8 cellular contexts compared by ENCODE assay signal in the genomic region with DNA sequence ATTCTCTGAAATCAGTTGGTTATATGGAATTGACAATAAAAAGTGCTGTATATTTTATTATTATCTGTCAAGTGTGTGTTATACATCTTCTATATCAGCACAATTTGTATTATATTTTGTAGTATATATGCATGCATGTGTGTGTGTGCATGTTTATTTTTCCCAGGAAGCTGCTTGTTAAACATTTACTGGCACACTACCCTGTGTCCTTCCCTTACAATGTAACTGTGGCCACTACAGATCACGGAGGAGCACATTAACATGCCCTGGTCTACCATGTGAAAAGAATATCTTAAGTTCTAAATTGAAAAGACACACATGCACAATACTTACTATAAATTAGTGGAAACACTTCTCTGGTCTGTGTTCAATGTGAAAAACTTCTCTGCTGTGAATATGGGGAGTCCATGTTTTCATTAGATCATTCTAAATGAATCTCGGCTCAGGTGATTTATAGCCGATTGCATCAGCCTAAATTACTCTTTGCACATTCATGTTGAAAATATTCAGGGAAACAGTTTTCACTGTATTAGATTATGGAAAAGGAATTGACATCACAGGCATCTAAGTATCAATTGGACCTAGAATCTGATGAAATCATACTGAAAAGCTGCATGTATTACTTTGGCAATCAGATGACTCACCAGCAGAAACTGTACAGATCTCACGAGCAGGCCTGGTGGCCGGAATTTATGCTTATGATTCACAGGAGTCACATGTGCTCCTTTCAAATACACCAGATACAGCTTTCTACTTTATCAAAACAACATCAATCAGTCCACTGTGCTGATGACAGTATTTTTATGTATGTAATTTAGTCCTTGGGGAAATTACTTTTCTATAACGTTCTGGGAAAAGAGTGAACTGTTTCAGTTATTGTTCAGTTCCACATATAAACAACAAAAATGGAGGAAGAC. TPM values are rescaled to one million over a fixed set of nuclear protein-coding genes. Genes with fewer than 3 reads are reported as not detected.
DNase-seq lines count a peak whose midpoint lies in the region; ATAC-seq, FAIRE-seq and TF ChIP-seq lines count a peak whose summit lies in the region.

No MANE protein-coding gene starts in this region.

- peak; percentile 100 for FAIRE-seq in islet of Langerhans (lab: Jason Lieb, UNC)

- in situ Hi-C loops in astrocyte of the spinal cord (cut with HindIII; ENCODE audit: low sequenced_read_pairs): no loop called here

- H3K4me3 Mint-ChIP-seq in activated T-cell treated with anti-CD3 and anti-CD28 coated beads, Interleukin-2, amount 50 U/mL, for 72 hours: no peak overlapping the region

- no peaks in the 10 kb centered on the region for H3K4me1 Mint-ChIP-seq in activated T-cell treated with anti-CD3 and anti-CD28 coated beads, Interleukin-2, amount 50 U/mL, for 72 hours (ENCODE audit: low read depth)

- DNase-seq in NCI-H2081 (lab: John Stamatoyannopoulos, UW) (peak; percentile 50 to 86), astrocyte of the spinal cord (ENCODE audit: low read depth, low spot score) (peak; percentile 99), stromal cell of bone marrow (ENCODE audit: low read depth) (peak; percentile 98), germinal center (ENCODE audit: low spot score) (no peak)
- DNase-seq in activated naive CD4-positive, alpha-beta T cell (lab: John Stamatoyannopoulos, UW): no peak
- no peak for DNase-seq in activated T-cell treated with anti-CD3 and anti-CD28 coated beads, Interleukin-2, amount 50 U/mL, for 72 hours

- H3K4me3 ChIP-seq in astrocyte of the spinal cord (ENCODE audit: low read depth, low read length): peak overlapping the region; percentile 8

- H3K9me3 Mint-ChIP-seq in activated T-cell treated with anti-CD3 and anti-CD28 coated beads, Interleukin-2, amount 50 U/mL, for 72 hours: peaks cover 8 to 10% of the 10 kb centered on the region in 2 donors

- H3K36me3 Mint-ChIP-seq in activated T-cell treated with anti-CD3 and anti-CD28 coated beads, Interleukin-2, amount 50 U/mL, for 72 hours (ENCODE audit: insufficient read depth in 2 of 2): peaks cover 2% of the 10 kb centered on the region in 2 donors

- H3K27ac Mint-ChIP-seq in activated T-cell treated with anti-CD3 and anti-CD28 coated beads, Interleukin-2, amount 50 U/mL, for 72 hours: no peak overlapping the region

- H3K27me3 Mint-ChIP-seq in activated T-cell treated with anti-CD3 and anti-CD28 coated beads, Interleukin-2, amount 50 U/mL, for 72 hours (ENCODE audit: low read depth): no peaks in the 10 kb centered on the region

- TF ChIP-seq CTCF in astrocyte of the spinal cord (IDR thresholded peaks at IDR 0.05; ENCODE audit: low read depth, low read length): peak; percentile 39

- ATAC-seq in GM19395 (IDR thresholded peaks at IDR 0.05; ENCODE audit: unreplicated experiment): peak; percentile 68
- ATAC-seq in activated T-cell treated with anti-CD3 and anti-CD28 coated beads, Interleukin-2, amount 50 U/mL, for 72 hours (replicated peaks in 1 of 2): no peak

RNA-seq across cellular contexts. Expression of a gene that starts 39.4 kb away (rescaled TPM):
- total RNA-seq in activated T-cell treated with anti-CD3 and anti-CD28 coated beads, Interleukin-2, amount 50 U/mL, for 72 hours: not detected

Comparison
In these comparisons a context has a peak if more than half of its experiments do, and no peak if none do; other contexts are left out.
1. DNase-seq: peak in NCI-H2081 (2 of 2), astrocyte of the spinal cord (single experiment) and stromal cell of bone marrow (single experiment); none in germinal center (single experiment), activated naive CD4-positive, alpha-beta T cell (0 of 4) and activated T-cell treated with anti-CD3 and anti-CD28 coated beads, Interleukin-2, amount 50 U/mL, for 72 hours (0 of 2).